In genomic region chr14:104968153-104968527, GRCh38 we compare ENCODE assay signal across 1 cellular context.
TF ChIP-seq lines count a peak whose summit lies in the region.

No MANE protein-coding gene starts in this region.

TF ChIP-seq in HEK293, 187 proteins besides CTCF, POLR2A, EP300 and RAD21 (continued from another document):
- TF ChIP-seq ZBTB11 (tag by site-specific recombination; conservative IDR thresholded peaks at IDR 0.05; ENCODE audit: low read depth) (no peak), ZNF292 (tag by site-specific recombination; IDR thresholded peaks at IDR 0.05; ENCODE audit: borderline replicate concordance, low read depth) (no peak), ZNF501 (tag by site-specific recombination; IDR thresholded peaks at IDR 0.05) (no peak), ZBTB21 (tag by site-specific recombination; IDR thresholded peaks at IDR 0.05) (no peak), GLIS2 (tag by site-specific recombination; IDR thresholded peaks at IDR 0.05) (peak; percentile 34; the same call in 1 of the 2 replicates), YY2 (tag by site-specific recombination; IDR thresholded peaks at IDR 0.05) (no peak), PRDM4 (tag by site-specific recombination; IDR thresholded peaks at IDR 0.05) (no peak), ZNF555 (tag by site-specific recombination; conservative IDR thresholded peaks at IDR 0.05) (no peak), ZNF112 (tag by site-specific recombination; IDR thresholded peaks at IDR 0.05) (no peak), ZNF37A (tag by site-specific recombination; IDR thresholded peaks at IDR 0.05) (no peak), ZNF837 (tag by site-specific recombination; IDR thresholded peaks at IDR 0.05) (no peak), ZEB2 (tag by site-specific recombination; IDR thresholded peaks at IDR 0.05) (no peak), ZNF157 (tag by site-specific recombination; IDR thresholded peaks at IDR 0.05) (no peak)
